In the genomic region with DNA sequence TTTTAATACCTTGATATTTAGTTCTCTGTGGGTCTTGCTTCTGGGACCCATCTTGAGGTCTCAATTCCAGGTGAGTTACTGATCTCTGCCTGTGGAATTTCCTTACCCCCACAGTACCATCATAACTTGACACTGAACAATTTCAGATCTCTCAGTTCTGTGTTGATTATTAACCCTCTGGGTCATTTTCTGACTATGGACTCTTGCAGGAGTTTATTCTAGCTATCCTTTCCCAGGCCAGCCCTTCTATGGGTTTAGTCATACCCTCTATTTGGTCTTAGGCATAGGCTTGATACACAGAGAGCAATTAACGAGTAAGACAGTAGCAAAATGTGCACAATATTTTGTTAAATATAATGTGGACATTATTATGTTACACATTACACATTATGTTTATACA, we compare ENCODE assay signal across 24 cellular contexts.
DNase-seq lines count a peak whose midpoint lies in the region; ATAC-seq and TF ChIP-seq lines count a peak whose summit lies in the region.
"Had no signal": no experiment of that assay in that cellular context is flagged by ENCODE, and none has a peak within 500 bp of the region (broad histone marks: within the 10 kb centered on the region; RNA-seq: fewer than 3 reads in every experiment).

No MANE protein-coding gene starts in this region.

- ATAC-seq in GM18907 (IDR thresholded peaks at IDR 0.05; ENCODE audit: unreplicated experiment): peak; percentile 71
- no peak for ATAC-seq in SK-N-SH treated with all-trans-retinoic acid at 6 μM for 48 hours
- ATAC-seq: left lung; naive thymus-derived CD8-positive, alpha-beta T cell; Panc1; stimulated activated naive B cell treated with anti-CD40 and anti-IgM and Interleukin-4, amounts not matched to agents 10 μg/mL and 1 μg/mL and 100 μg/mL, for 72 hours had no signal

- H3K4me1 ChIP-seq in stomach smooth muscle (ENCODE audit: control insufficient read depth, insufficient read depth, low read length): peaks cover 18% of the 10 kb centered on the region
- H3K4me1 ChIP-seq: BLaER1 had no signal

- DNase-seq in HK-2 (ENCODE audit: unreplicated experiment) (peak; percentile 2), kidney glomerular epithelial cell (lab: John Stamatoyannopoulos, UW) (peak; percentile 40), C1 segment of cervical spinal cord (lab: John Stamatoyannopoulos, UW) (no peak), DMS53 (lab: John Stamatoyannopoulos, UW) (no peak)
- DNase-seq: activated CD4-positive, alpha-beta memory T cell treated with anti-CD3 and anti-CD28 coated beads for 36 hours; activated CD4-positive, CD25-positive, alpha-beta regulatory T cell treated with anti-CD3 and anti-CD28 coated beads, Interleukin-2, amount 50 U/mL, for 72 hours; activated naive CD4-positive, alpha-beta T cell treated with Interleukin-2 at 50 U/mL for 16 hours; cerebellar nuclear complex; H7; immature natural killer cell; IMR-90; left lung; naive thymus-derived CD8-positive, alpha-beta T cell; NCI-H2107; NCI-H345; nucleus accumbens; SHP77 treated with DMSO at 0.1 percent for 48 hours; stimulated activated naive B cell treated with anti-CD40 and anti-IgM and Interleukin-4, amounts not matched to agents 10 μg/mL and 1 μg/mL and 100 μg/mL, for 72 hours had no signal

- H3K9ac ChIP-seq in stomach smooth muscle (ENCODE audit: low read length in 2 of 2): no peak overlapping the region
- H3K9ac ChIP-seq: BLaER1 had no signal

- H3K4me3 ChIP-seq in stomach smooth muscle (ENCODE audit: low read length in 2 of 2): no peak overlapping the region
- H3K4me3 ChIP-seq: BLaER1, left lung, suprapubic skin had no signal

- no peaks in the 10 kb centered on the region for H3K9me3 ChIP-seq in stomach smooth muscle (ENCODE audit: control insufficient read depth in 2 of 2, low read length in 2 of 2)
- H3K9me3 ChIP-seq: left lung, suprapubic skin had no signal

- H3K27me3 ChIP-seq in stomach smooth muscle (ENCODE audit: control insufficient read depth in 1 of 2, insufficient read depth in 2 of 2, low read length in 2 of 2): no peaks in the 10 kb centered on the region
- H3K27me3 ChIP-seq: BLaER1, left lung, suprapubic skin had no signal

- H3K27ac ChIP-seq in stomach smooth muscle (ENCODE audit: low read length): peak overlapping the region; percentile 98
- H3K27ac ChIP-seq: BLaER1 had no signal

- no peaks in the 10 kb centered on the region for H3K36me3 ChIP-seq in stomach smooth muscle (ENCODE audit: control insufficient read depth in 2 of 2, insufficient read depth in 2 of 2, low read length in 2 of 2)
- H3K36me3 ChIP-seq: BLaER1, left lung, suprapubic skin had no signal

TF ChIP-seq in SK-N-SH treated with all-trans-retinoic acid at 6 μM for 48 hours, 23 proteins besides CTCF, POLR2A, EP300 and RAD21:
- TF ChIP-seq ARNTL (CRISPR knock-in tag; IDR thresholded peaks at IDR 0.05; ENCODE audit: borderline replicate concordance, low read depth) (no peak), TOX (CRISPR knock-in tag; IDR thresholded peaks at IDR 0.05; ENCODE audit: borderline replicate concordance) (no peak), SNAI2 (CRISPR knock-in tag; IDR thresholded peaks at IDR 0.05) (no peak), ZNF8 (CRISPR knock-in tag; IDR thresholded peaks at IDR 0.05) (no peak), BACH2 (CRISPR knock-in tag; IDR thresholded peaks at IDR 0.05; ENCODE audit: borderline replicate concordance) (no peak), ISL1 (CRISPR knock-in tag; IDR thresholded peaks at IDR 0.05) (no peak), ZFP3 (CRISPR knock-in tag; IDR thresholded peaks at IDR 0.05) (no peak), TCF4 (CRISPR knock-in tag; IDR thresholded peaks at IDR 0.05; ENCODE audit: borderline replicate concordance) (no peak), PPARA (CRISPR knock-in tag; IDR thresholded peaks at IDR 0.05; ENCODE audit: borderline replicate concordance) (no peak)
- TF ChIP-seq, protein P1, sequence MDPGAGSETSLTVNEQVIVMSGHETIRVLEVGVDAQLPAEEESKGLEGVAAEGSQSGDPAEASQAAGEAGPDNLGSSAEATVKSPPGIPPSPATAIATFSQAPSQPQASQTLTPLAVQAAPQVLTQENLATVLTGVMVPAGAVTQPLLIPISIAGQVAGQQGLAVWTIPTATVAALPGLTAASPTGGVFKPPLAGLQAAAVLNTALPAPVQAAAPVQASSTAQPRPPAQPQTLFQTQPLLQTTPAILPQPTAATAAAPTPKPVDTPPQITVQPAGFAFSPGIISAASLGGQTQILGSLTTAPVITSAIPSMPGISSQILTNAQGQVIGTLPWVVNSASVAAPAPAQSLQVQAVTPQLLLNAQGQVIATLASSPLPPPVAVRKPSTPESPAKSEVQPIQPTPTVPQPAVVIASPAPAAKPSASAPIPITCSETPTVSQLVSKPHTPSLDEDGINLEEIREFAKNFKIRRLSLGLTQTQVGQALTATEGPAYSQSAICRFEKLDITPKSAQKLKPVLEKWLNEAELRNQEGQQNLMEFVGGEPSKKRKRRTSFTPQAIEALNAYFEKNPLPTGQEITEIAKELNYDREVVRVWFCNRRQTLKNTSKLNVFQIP (CRISPR knock-in tag; IDR thresholded peaks at IDR 0.05; ENCODE audit: borderline replicate concordance, low read depth): no peak
- TF ChIP-seq, protein P2, sequence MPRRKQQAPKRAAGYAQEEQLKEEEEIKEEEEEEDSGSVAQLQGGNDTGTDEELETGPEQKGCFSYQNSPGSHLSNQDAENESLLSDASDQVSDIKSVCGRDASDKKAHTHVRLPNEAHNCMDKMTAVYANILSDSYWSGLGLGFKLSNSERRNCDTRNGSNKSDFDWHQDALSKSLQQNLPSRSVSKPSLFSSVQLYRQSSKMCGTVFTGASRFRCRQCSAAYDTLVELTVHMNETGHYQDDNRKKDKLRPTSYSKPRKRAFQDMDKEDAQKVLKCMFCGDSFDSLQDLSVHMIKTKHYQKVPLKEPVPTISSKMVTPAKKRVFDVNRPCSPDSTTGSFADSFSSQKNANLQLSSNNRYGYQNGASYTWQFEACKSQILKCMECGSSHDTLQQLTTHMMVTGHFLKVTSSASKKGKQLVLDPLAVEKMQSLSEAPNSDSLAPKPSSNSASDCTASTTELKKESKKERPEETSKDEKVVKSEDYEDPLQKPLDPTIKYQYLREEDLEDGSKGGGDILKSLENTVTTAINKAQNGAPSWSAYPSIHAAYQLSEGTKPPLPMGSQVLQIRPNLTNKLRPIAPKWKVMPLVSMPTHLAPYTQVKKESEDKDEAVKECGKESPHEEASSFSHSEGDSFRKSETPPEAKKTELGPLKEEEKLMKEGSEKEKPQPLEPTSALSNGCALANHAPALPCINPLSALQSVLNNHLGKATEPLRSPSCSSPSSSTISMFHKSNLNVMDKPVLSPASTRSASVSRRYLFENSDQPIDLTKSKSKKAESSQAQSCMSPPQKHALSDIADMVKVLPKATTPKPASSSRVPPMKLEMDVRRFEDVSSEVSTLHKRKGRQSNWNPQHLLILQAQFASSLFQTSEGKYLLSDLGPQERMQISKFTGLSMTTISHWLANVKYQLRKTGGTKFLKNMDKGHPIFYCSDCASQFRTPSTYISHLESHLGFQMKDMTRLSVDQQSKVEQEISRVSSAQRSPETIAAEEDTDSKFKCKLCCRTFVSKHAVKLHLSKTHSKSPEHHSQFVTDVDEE (CRISPR knock-in tag; IDR thresholded peaks at IDR 0.05): no peak
- TF ChIP-seq, protein P3, sequence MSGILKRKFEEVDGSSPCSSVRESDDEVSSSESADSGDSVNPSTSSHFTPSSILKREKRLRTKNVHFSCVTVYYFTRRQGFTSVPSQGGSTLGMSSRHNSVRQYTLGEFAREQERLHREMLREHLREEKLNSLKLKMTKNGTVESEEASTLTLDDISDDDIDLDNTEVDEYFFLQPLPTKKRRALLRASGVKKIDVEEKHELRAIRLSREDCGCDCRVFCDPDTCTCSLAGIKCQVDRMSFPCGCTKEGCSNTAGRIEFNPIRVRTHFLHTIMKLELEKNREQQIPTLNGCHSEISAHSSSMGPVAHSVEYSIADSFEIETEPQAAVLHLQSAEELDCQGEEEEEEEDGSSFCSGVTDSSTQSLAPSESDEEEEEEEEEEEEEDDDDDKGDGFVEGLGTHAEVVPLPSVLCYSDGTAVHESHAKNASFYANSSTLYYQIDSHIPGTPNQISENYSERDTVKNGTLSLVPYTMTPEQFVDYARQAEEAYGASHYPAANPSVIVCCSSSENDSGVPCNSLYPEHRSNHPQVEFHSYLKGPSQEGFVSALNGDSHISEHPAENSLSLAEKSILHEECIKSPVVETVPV (CRISPR knock-in tag; IDR thresholded peaks at IDR 0.05): no peak
- TF ChIP-seq, protein P4, sequence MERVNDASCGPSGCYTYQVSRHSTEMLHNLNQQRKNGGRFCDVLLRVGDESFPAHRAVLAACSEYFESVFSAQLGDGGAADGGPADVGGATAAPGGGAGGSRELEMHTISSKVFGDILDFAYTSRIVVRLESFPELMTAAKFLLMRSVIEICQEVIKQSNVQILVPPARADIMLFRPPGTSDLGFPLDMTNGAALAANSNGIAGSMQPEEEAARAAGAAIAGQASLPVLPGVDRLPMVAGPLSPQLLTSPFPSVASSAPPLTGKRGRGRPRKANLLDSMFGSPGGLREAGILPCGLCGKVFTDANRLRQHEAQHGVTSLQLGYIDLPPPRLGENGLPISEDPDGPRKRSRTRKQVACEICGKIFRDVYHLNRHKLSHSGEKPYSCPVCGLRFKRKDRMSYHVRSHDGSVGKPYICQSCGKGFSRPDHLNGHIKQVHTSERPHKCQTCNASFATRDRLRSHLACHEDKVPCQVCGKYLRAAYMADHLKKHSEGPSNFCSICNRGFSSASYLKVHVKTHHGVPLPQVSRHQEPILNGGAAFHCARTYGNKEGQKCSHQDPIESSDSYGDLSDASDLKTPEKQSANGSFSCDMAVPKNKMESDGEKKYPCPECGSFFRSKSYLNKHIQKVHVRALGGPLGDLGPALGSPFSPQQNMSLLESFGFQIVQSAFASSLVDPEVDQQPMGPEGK (CRISPR knock-in tag; IDR thresholded peaks at IDR 0.05; ENCODE audit: borderline replicate concordance): no peak

Comparison
In these comparisons a context has a peak if more than half of its experiments do, and no peak if none do; other contexts are left out.
1. DNase-seq: peak in HK-2 (single experiment) and kidney glomerular epithelial cell (single experiment); none in C1 segment of cervical spinal cord (0 of 14) and DMS53 (single experiment).